ENCODE assay signal across 23 cellular contexts in genomic region chr7:132944774-132945173, GRCh38.
"Had no signal": no experiment of that assay in that cellular context is flagged by ENCODE, and none has a peak within 500 bp of the region (broad histone marks: within the 10 kb centered on the region; RNA-seq: fewer than 3 reads in every experiment).

No MANE protein-coding gene starts in this region.

- H3K4me1 ChIP-seq: SJSA1 had no signal

- FAIRE-seq: HTR-8/SVneo, K562 had no signal

- H3K27me3 ChIP-seq: SJSA1 had no signal

- H3K27ac ChIP-seq: HL-60, SJSA1, SK-N-MC had no signal

- ATAC-seq: K562, T-cell had no signal

- H3K9me3 ChIP-seq: SJSA1 had no signal

- DNase-seq: MM.1S, NCI-H1092 treated with DMSO at 0.1 percent for 48 hours, NCI-H1436, NCI-H187, NCI-H2029, NCI-H2081 treated with DMSO at 0.1 percent for 48 hours, NCI-H2171, NCI-H226, NCI-H446, NCI-H510A, NCI-H524 treated with DMSO at 0.1 percent for 48 hours, NCI-H69, NCI-H774, Right ventricle myocardium superior, RPMI8226, SIG-M5, SW 1271, T-cell had no signal

- H3K4me3 ChIP-seq: K562, SJSA1, SK-N-MC had no signal
